ENCODE assay signal across 13 cellular contexts in the genomic region with DNA sequence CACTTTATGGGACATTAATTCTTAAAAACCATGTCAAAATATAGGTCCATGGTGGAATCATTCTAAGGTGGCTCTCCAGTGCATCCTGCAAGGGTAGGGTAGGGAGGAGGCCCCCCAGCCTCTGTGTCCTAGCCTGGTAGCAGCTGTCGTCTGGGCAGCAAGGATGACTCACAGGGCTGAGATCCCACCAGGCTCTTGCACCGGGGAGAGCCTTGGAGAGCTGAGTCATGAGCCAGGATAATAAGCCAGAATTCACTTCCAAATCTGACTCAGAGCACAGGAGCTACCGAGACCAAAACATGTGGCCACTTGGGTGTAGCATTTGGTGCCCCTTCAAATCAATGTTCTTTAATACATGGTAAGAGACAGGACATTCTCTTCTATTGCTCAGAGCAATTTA.
DNase-seq lines count a peak whose midpoint lies in the region; ATAC-seq and TF ChIP-seq lines count a peak whose summit lies in the region.
"Had no signal": no experiment of that assay in that cellular context is flagged by ENCODE, and none has a peak within 500 bp of the region (broad histone marks: within the 10 kb centered on the region; RNA-seq: fewer than 3 reads in every experiment).

No MANE protein-coding gene starts in this region.

- H3K36me3 ChIP-seq in GM23338 (ENCODE audit: insufficient read depth), result no peaks in the 10 kb centered on the region
- no peaks in the 10 kb centered on the region for H3K36me3 ChIP-seq in right atrium auricular region
- no peaks in the 10 kb centered on the region for H3K36me3 ChIP-seq in sigmoid colon
- no peaks in the 10 kb centered on the region for H3K36me3 ChIP-seq in stomach

- no peak overlapping the region for H3K4me3 ChIP-seq in GM23338
- no peak overlapping the region for H3K4me3 ChIP-seq in right atrium auricular region
- no peak overlapping the region for H3K4me3 ChIP-seq in sigmoid colon
- H3K4me3 ChIP-seq in stomach, result no peak overlapping the region

- H3K27me3 ChIP-seq in GM23338 (ENCODE audit: insufficient read depth) (no peaks in the 10 kb centered on the region), right atrium auricular region (no peaks in the 10 kb centered on the region), sigmoid colon (no peaks in the 10 kb centered on the region), stomach (no peaks in the 10 kb centered on the region)

- no peaks in the 10 kb centered on the region for H3K79me2 ChIP-seq in GM23338 (replicated peaks; ENCODE audit: insufficient read depth)

- H3K4me1 ChIP-seq in GM23338 (ENCODE audit: insufficient read depth), result peaks cover 7% of the 10 kb centered on the region
- H3K4me1 ChIP-seq in right atrium auricular region, result peaks cover 0 to 29% of the 10 kb centered on the region in 2 donors
- H3K4me1 ChIP-seq in sigmoid colon, result peaks cover 0 to 21% (median 12%) of the 10 kb centered on the region in 4 donors
- H3K4me1 ChIP-seq in stomach, result no peaks in the 10 kb centered on the region

- H3K4me2 ChIP-seq in GM23338, result no peak overlapping the region

- H3K27ac ChIP-seq in GM23338 (ENCODE audit: low read depth), result no peak overlapping the region
- H3K27ac ChIP-seq in right atrium auricular region, result peak overlapping the region; percentile 43 to 82
- no peak overlapping the region for H3K27ac ChIP-seq in sigmoid colon
- no peak overlapping the region for H3K27ac ChIP-seq in stomach

- intact Hi-C loops in sigmoid colon (cut with DNase I), result no loop called here
- intact Hi-C loops in stomach (cut with DNase I; ENCODE audit: low total_unique reads), result no loop called here

- 64 to 81% methylated on average over 3 of the region's 3 CpGs for WGBS in sigmoid colon, 2 donors
- 22 to 52% (median 40%) methylated on average over 3 of the region's 3 CpGs for WGBS in stomach, 5 donors

- no peaks in the 10 kb centered on the region; the same call in 1 of the 2 replicates for H3K9me2 ChIP-seq in GM23338 (ENCODE audit: insufficient read depth)

- ATAC-seq in GM23338 (peak; percentile 61; the same call in 2 of the 3 replicates), GM21576 (IDR thresholded peaks at IDR 0.05; ENCODE audit: unreplicated experiment) (no peak)

- H3K9me3 Mint-ChIP-seq in GM23338, result no peaks in the 10 kb centered on the region
- H3K9me3 Mint-ChIP-seq: dendritic cell treated with granulocyte-macrophage colony-stimulating factor and Interleukin-4, amounts not matched to agents 40 ng/mL and 50 ng/mL, for 4 days had no signal

- H3K4me3 Mint-ChIP-seq in GM23338, result no peak overlapping the region
- H3K4me3 Mint-ChIP-seq: dendritic cell treated with granulocyte-macrophage colony-stimulating factor and Interleukin-4, amounts not matched to agents 40 ng/mL and 50 ng/mL, for 4 days had no signal

- TF ChIP-seq POLR2A in sigmoid colon (IDR thresholded peaks at IDR 0.05), result no peak
- no peak for TF ChIP-seq POLR2A in stomach (IDR thresholded peaks at IDR 0.05)

- no peak overlapping the region for H2AFZ ChIP-seq in GM23338

- H3K36me3 Mint-ChIP-seq in GM23338 (ENCODE audit: low read depth), result no peaks in the 10 kb centered on the region

- DNase-seq in GM23338 (ENCODE audit: low spot score), result peak; percentile 17
- peak; percentile 84 for DNase-seq in amniotic epithelial cell (ENCODE audit: low read depth)
- peak; percentile 87 for DNase-seq in right atrium auricular region (ENCODE audit: low spot score)
- DNase-seq in sigmoid colon, result peak; percentile 80
- DNase-seq in stomach, result no peak
- no peak for DNase-seq in HT-29 (ENCODE audit: low spot score)
- no peak for DNase-seq in NCI-H2107 treated with DMSO at 0.1 percent for 48 hours (lab: John Stamatoyannopoulos, UW; ENCODE audit: unreplicated experiment)
- DNase-seq: activated CD4-positive, alpha-beta T cell treated with anti-CD3 and anti-CD28 coated beads for 48 hours; midbrain; NCI-H345; stimulated activated CD4-positive, alpha-beta T cell treated with anti-CD3 and anti-CD28 coated beads, Interleukin-4, amount 100 ng/mL, for 24 hours had no signal

- peaks cover 21% of the 10 kb centered on the region for H3K4me1 Mint-ChIP-seq in GM23338

- H3K27me3 Mint-ChIP-seq in GM23338 (ENCODE audit: insufficient read depth, low read depth, poor library complexity), result peaks cover 2% of the 10 kb centered on the region
- H3K27me3 Mint-ChIP-seq: dendritic cell treated with granulocyte-macrophage colony-stimulating factor and Interleukin-4, amounts not matched to agents 40 ng/mL and 50 ng/mL, for 4 days had no signal

- H3F3A ChIP-seq in GM23338 (replicated peaks; ENCODE audit: low read depth), result no peaks in the 10 kb centered on the region

- H3K9me3 ChIP-seq in right atrium auricular region (no peaks in the 10 kb centered on the region), sigmoid colon (peaks cover 0 to 4% (median 0%) of the 10 kb centered on the region in 4 donors), stomach (no peaks in the 10 kb centered on the region)

- no peak for TF ChIP-seq CTCF in GM23338 (conservative IDR thresholded peaks at IDR 0.05; ENCODE audit: low read depth in 2 of 2)
- TF ChIP-seq CTCF in right atrium auricular region (IDR thresholded peaks at IDR 0.05), result no peak
- TF ChIP-seq CTCF in sigmoid colon (IDR thresholded peaks at IDR 0.05), result no peak
- no peak for TF ChIP-seq CTCF in stomach (IDR thresholded peaks at IDR 0.05)

- no peak overlapping the region for H3K27ac Mint-ChIP-seq in GM23338
- H3K27ac Mint-ChIP-seq: dendritic cell treated with granulocyte-macrophage colony-stimulating factor and Interleukin-4, amounts not matched to agents 40 ng/mL and 50 ng/mL, for 4 days had no signal

- TF ChIP-seq EP300 in sigmoid colon (IDR thresholded peaks at IDR 0.05) (no peak), stomach (IDR thresholded peaks at IDR 0.05) (no peak)

- H4K20me1 ChIP-seq in GM23338 (replicated peaks; ENCODE audit: insufficient read depth), result no peaks in the 10 kb centered on the region

TF ChIP-seq in GM23338, 12 proteins besides CTCF, POLR2A, EP300 and RAD21:
- TF ChIP-seq POLR2AphosphoS5 (IDR thresholded peaks at IDR 0.05; ENCODE audit: low read depth) (no peak), CREB1 (CRISPR knock-in tag; IDR thresholded peaks at IDR 0.05; ENCODE audit: low read depth) (no peak)
- TF ChIP-seq, protein P1, sequence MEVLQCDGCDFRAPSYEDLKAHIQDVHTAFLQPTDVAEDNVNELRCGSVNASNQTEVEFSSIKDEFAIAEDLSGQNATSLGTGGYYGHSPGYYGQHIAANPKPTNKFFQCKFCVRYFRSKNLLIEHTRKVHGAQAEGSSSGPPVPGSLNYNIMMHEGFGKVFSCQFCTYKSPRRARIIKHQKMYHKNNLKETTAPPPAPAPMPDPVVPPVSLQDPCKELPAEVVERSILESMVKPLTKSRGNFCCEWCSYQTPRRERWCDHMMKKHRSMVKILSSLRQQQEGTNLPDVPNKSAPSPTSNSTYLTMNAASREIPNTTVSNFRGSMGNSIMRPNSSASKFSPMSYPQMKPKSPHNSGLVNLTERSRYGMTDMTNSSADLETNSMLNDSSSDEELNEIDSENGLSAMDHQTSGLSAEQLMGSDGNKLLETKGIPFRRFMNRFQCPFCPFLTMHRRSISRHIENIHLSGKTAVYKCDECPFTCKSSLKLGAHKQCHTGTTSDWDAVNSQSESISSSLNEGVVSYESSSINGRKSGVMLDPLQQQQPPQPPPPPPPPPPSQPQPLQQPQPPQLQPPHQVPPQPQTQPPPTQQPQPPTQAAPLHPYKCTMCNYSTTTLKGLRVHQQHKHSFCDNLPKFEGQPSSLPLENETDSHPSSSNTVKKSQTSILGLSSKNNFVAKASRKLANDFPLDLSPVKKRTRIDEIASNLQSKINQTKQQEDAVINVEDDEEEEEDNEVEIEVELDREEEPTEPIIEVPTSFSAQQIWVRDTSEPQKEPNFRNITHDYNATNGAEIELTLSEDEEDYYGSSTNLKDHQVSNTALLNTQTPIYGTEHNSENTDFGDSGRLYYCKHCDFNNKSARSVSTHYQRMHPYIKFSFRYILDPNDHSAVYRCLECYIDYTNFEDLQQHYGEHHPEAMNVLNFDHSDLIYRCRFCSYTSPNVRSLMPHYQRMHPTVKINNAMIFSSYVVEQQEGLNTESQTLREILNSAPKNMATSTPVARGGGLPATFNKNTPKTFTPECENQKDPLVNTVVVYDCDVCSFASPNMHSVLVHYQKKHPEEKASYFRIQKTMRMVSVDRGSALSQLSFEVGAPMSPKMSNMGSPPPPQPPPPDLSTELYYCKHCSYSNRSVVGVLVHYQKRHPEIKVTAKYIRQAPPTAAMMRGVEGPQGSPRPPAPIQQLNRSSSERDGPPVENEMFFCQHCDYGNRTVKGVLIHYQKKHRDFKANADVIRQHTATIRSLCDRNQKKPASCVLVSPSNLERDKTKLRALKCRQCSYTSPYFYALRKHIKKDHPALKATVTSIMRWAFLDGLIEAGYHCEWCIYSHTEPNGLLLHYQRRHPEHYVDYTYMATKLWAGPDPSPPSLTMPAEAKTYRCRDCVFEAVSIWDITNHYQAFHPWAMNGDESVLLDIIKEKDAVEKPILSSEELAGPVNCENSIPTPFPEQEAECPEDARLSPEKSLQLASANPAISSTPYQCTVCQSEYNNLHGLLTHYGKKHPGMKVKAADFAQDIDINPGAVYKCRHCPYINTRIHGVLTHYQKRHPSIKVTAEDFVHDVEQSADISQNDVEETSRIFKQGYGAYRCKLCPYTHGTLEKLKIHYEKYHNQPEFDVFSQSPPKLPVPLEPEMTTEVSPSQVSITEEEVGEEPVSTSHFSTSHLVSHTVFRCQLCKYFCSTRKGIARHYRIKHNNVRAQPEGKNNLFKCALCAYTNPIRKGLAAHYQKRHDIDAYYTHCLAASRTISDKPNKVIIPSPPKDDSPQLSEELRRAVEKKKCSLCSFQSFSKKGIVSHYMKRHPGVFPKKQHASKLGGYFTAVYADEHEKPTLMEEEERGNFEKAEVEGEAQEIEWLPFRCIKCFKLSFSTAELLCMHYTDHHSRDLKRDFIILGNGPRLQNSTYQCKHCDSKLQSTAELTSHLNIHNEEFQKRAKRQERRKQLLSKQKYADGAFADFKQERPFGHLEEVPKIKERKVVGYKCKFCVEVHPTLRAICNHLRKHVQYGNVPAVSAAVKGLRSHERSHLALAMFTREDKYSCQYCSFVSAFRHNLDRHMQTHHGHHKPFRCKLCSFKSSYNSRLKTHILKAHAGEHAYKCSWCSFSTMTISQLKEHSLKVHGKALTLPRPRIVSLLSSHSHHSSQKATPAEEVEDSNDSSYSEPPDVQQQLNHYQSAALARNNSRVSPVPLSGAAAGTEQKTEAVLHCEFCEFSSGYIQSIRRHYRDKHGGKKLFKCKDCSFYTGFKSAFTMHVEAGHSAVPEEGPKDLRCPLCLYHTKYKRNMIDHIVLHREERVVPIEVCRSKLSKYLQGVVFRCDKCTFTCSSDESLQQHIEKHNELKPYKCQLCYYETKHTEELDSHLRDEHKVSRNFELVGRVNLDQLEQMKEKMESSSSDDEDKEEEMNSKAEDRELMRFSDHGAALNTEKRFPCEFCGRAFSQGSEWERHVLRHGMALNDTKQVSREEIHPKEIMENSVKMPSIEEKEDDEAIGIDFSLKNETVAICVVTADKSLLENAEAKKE (CRISPR knock-in tag; IDR thresholded peaks at IDR 0.05), result 0 out of 2 replicates have a peak, but pooled peaks have one; percentile 23

Comparison
In these comparisons a context has a peak if more than half of its experiments do, and no peak if none do; other contexts are left out.
1. DNase-seq: peak in GM23338 (single experiment), amniotic epithelial cell (single experiment), right atrium auricular region (single experiment) and sigmoid colon (single experiment); none in stomach (single experiment), HT-29 (single experiment) and NCI-H2107 treated with DMSO at 0.1 percent for 48 hours (single experiment).
2. H3K27ac ChIP-seq: peak in right atrium auricular region (2 of 2); none in GM23338 (single experiment), sigmoid colon (0 of 4) and stomach (0 of 5).